In the genomic region with DNA sequence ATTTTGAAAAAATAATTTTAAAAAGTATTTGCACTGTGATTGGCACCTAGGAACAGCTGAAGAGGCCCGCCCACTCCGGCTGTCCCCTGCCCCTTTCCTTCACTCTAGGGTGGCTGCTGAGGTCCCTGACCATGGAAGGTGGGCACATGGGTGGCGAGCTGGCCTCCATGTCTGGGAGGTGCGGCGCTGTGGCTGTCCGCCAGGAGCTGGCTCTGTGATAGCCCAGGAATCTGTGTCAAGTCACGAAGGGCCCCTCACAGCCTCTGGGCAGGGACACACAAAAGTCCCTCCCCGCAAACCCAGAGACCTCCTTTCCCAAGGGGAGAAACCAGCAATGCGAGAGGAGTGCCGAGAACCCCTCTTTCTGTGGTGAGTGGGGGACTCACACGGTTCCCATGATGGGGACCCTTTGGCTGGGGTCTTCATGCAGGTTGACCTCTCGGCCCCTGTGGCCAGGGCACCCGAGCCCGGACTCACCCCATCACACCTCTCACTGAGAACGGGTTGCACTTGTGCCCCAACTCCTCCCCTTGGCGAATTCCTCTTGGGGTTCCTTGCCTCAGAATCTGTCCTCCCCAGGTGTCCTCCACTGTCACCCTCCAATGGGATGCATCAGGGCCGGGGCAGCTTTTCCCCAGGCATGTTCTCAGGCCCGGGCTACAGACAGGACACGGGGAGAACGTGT, we compare ENCODE assay signal across 19 cellular contexts.
DNase-seq lines count a peak whose midpoint lies in the region; ATAC-seq and TF ChIP-seq lines count a peak whose summit lies in the region.
"Had no signal": no experiment of that assay in that cellular context is flagged by ENCODE, and none has a peak within 500 bp of the region (broad histone marks: within the 10 kb centered on the region; RNA-seq: fewer than 3 reads in every experiment).

No MANE protein-coding gene starts in this region.

- H3K27ac ChIP-seq in right cardiac atrium (ENCODE audit: low read length) = no peak overlapping the region
- no peak overlapping the region for H3K27ac ChIP-seq in neuronal stem cell (replicated peaks; ENCODE audit: low read length)
- no peak overlapping the region for H3K27ac ChIP-seq in aorta (ENCODE audit: low read depth in 1 of 2, low read length in 2 of 2)
- H3K27ac ChIP-seq: BLaER1 had no signal

- no peak overlapping the region for H2BK120ac ChIP-seq in neuronal stem cell (ENCODE audit: low read depth, low read length)

- H3K79me1 ChIP-seq in neuronal stem cell (ENCODE audit: low read depth, low read length) = no peaks in the 10 kb centered on the region

- H4K91ac ChIP-seq in neuronal stem cell (ENCODE audit: low read depth, low read length, poor library complexity) = no peak overlapping the region

- H3K4me3 ChIP-seq in right cardiac atrium (ENCODE audit: low read length) (no peak overlapping the region), neuronal stem cell (ENCODE audit: low read length in 2 of 2) (no peak overlapping the region), aorta (ENCODE audit: low read length in 2 of 2) (no peak overlapping the region)
- H3K4me3 ChIP-seq: BLaER1, GM12878 had no signal

- H3K4me2 ChIP-seq in neuronal stem cell (ENCODE audit: insufficient read depth, low read length, poor library complexity, severe bottlenecking) = no peak overlapping the region
- H3K4me2 ChIP-seq: BLaER1 had no signal

- no peak overlapping the region for H4K8ac ChIP-seq in neuronal stem cell (ENCODE audit: low read depth, low read length)

- no peak overlapping the region for H3K4me3 Mint-ChIP-seq in glutamatergic neuron (ENCODE audit: unreplicated experiment)
- H3K4me3 Mint-ChIP-seq: CD14-positive monocyte; CD4-positive, alpha-beta memory T cell; HFFc6 had no signal

- TF ChIP-seq CTCF in glutamatergic neuron (IDR thresholded peaks at IDR 0.05; ENCODE audit: partially characterized antibody, unreplicated experiment) = no peak

- no peak overlapping the region for H2BK15ac ChIP-seq in neuronal stem cell (ENCODE audit: low read length)

- no peaks in the 10 kb centered on the region for H3K36me3 Mint-ChIP-seq in glutamatergic neuron (ENCODE audit: unreplicated experiment)
- H3K36me3 Mint-ChIP-seq: CD14-positive monocyte; CD4-positive, alpha-beta memory T cell had no signal

- H3K23ac ChIP-seq in neuronal stem cell (ENCODE audit: low read depth, low read length, poor library complexity) = no peak overlapping the region

- H3K9me3 Mint-ChIP-seq in glutamatergic neuron (ENCODE audit: unreplicated experiment) = peaks cover 5% of the 10 kb centered on the region
- H3K9me3 Mint-ChIP-seq: CD14-positive monocyte; CD4-positive, alpha-beta memory T cell; HFFc6 had no signal

- no peak for ATAC-seq in right cardiac atrium
- no peak for ATAC-seq in aorta (ENCODE audit: low FRiP score)
- no peak for ATAC-seq in HG03432 (IDR thresholded peaks at IDR 0.05; ENCODE audit: unreplicated experiment)
- ATAC-seq: GM12878 had no signal

- no peaks in the 10 kb centered on the region for H3K27me3 ChIP-seq in right cardiac atrium (ENCODE audit: control insufficient read depth, insufficient read depth)
- no peaks in the 10 kb centered on the region for H3K27me3 ChIP-seq in neuronal stem cell (ENCODE audit: control insufficient read depth in 3 of 3, insufficient read depth in 3 of 3, low read depth in 1 of 3, low read length in 3 of 3)
- no peaks in the 10 kb centered on the region for H3K27me3 ChIP-seq in aorta (ENCODE audit: control insufficient read depth in 1 of 2, insufficient read depth in 2 of 2, low read length in 1 of 2)
- H3K27me3 ChIP-seq: BLaER1 had no signal

- H3K4me1 Mint-ChIP-seq in glutamatergic neuron (ENCODE audit: low read depth, unreplicated experiment) = peaks cover 9% of the 10 kb centered on the region
- H3K4me1 Mint-ChIP-seq: CD14-positive monocyte; CD4-positive, alpha-beta memory T cell had no signal

- H3K4me1 ChIP-seq in right cardiac atrium (ENCODE audit: control insufficient read depth, insufficient read depth, low read length) (no peaks in the 10 kb centered on the region), neuronal stem cell (ENCODE audit: control insufficient read depth in 2 of 2, insufficient read depth in 1 of 2, low read depth in 1 of 2, low read length in 2 of 2) (peaks cover 5 to 9% of the 10 kb centered on the region in 2 donors), aorta (ENCODE audit: control insufficient read depth in 1 of 2, insufficient read depth in 2 of 2, low read length in 2 of 2) (no peaks in the 10 kb centered on the region)
- H3K4me1 ChIP-seq: BLaER1 had no signal

- H3K9me3 ChIP-seq in right cardiac atrium (ENCODE audit: control insufficient read depth, low read length) (no peaks in the 10 kb centered on the region), neuronal stem cell (replicated peaks in 1 of 2; ENCODE audit: control insufficient read depth in 2 of 2, insufficient read depth in 1 of 2, low read depth in 1 of 2, low read length in 2 of 2) (no peaks in the 10 kb centered on the region), aorta (ENCODE audit: control insufficient read depth, low read length) (no peaks in the 10 kb centered on the region)
- H3K9me3 ChIP-seq: BLaER1 had no signal

- H3K14ac ChIP-seq in neuronal stem cell (ENCODE audit: low read length) = no peak overlapping the region

- H3K4ac ChIP-seq in neuronal stem cell (ENCODE audit: low read length) = no peak overlapping the region

- H3K36me3 ChIP-seq in neuronal stem cell (replicated peaks in 1 of 2; ENCODE audit: control insufficient read depth in 2 of 2, insufficient read depth in 2 of 2, low read length in 2 of 2) (no peaks in the 10 kb centered on the region), aorta (ENCODE audit: control insufficient read depth in 1 of 2, insufficient read depth in 2 of 2, low read length in 1 of 2) (no peaks in the 10 kb centered on the region)
- H3K36me3 ChIP-seq: BLaER1 had no signal

- H3K9ac ChIP-seq in neuronal stem cell (ENCODE audit: low read depth, low read length, poor library complexity) = no peak overlapping the region
- H3K9ac ChIP-seq: BLaER1 had no signal

- peak overlapping the region; percentile 18 for H2AK5ac ChIP-seq in neuronal stem cell (ENCODE audit: low read depth, low read length)

- H2BK12ac ChIP-seq in neuronal stem cell (ENCODE audit: low read length) = no peak overlapping the region

- peak overlapping the region; percentile 75 for H3K27ac Mint-ChIP-seq in glutamatergic neuron (ENCODE audit: unreplicated experiment)
- H3K27ac Mint-ChIP-seq: CD14-positive monocyte, HFFc6 had no signal

- peaks cover 10% of the 10 kb centered on the region for H3K27me3 Mint-ChIP-seq in glutamatergic neuron (ENCODE audit: unreplicated experiment)
- H3K27me3 Mint-ChIP-seq: CD4-positive, alpha-beta memory T cell had no signal

- WGBS in right cardiac atrium = 88% methylated on average over 20 of the region's 20 CpGs
- WGBS in neuronal stem cell (ENCODE audit: extremely low coverage in 2 of 2, insufficient read length in 2 of 2, insufficient replicate concordance in 1 of 2), 2 donors = no CpG with 5 or more reads among the region's 20 CpGs
- WGBS in aorta, 2 donors = 92 to 93% methylated on average over 20 of the region's 20 CpGs

- H2BK5ac ChIP-seq in neuronal stem cell (ENCODE audit: low read length) = peak overlapping the region; percentile 17

- H2AFZ ChIP-seq in neuronal stem cell (ENCODE audit: low read length) = no peak overlapping the region

- intact Hi-C loops in right cardiac atrium (cut with DNase I) = no loop called here
- intact Hi-C loops in cardiac septum (cut with DNase I) = no loop called here
- intact Hi-C loops in aorta (cut with DNase I) = no loop called here

- DNase-seq in right cardiac atrium (peak in 2 of 3 donors; percentile 60), cardiac septum (ENCODE audit: low spot score) (no peak), glutamatergic neuron (no peak), neuronal stem cell (ENCODE audit: low spot score) (no peak), aorta (peak; percentile 22 to 38), GOT3 (lab: John Stamatoyannopoulos, UW) (no peak)
- no peak for DNase-seq in activated CD4-positive, alpha-beta T cell treated with anti-CD3 and anti-CD28 coated beads, Interleukin-2, amount 50 U/mL, for 1 hour
- DNase-seq: 8988T; CD4-positive, alpha-beta memory T cell; DMS153; DMS79 treated with DMSO at 0.1 percent for 48 hours; GF-D8; HCEC 1CT; HFFc6; KBM-7 had no signal

- peak overlapping the region; percentile 32 for H3K18ac ChIP-seq in neuronal stem cell (ENCODE audit: low read length)

Comparison
In these comparisons a context has a peak if more than half of its experiments do, and no peak if none do; other contexts are left out.
1. DNase-seq: peak in right cardiac atrium (2 of 3) and aorta (2 of 2); none in cardiac septum (single experiment), glutamatergic neuron (single experiment), neuronal stem cell (single experiment), GOT3 (single experiment) and activated CD4-positive, alpha-beta T cell treated with anti-CD3 and anti-CD28 coated beads, Interleukin-2, amount 50 U/mL, for 1 hour (single experiment).